Comparison of ENCODE assay signal across 8 cellular contexts in genomic region chr17:82292251-82293154, GRCh38. TPM values are rescaled to one million over a fixed set of nuclear protein-coding genes. Genes with fewer than 3 reads are reported as not detected.
DNase-seq lines count a peak whose midpoint lies in the region; ATAC-seq and TF ChIP-seq lines count a peak whose summit lies in the region.

No MANE protein-coding gene starts in this region.

- no peaks in the 10 kb centered on the region for H3K27me3 ChIP-seq in CD4-positive, CD25-positive, alpha-beta regulatory T cell (ENCODE audit: control insufficient read depth, insufficient read depth, low read length)
- no peaks in the 10 kb centered on the region for H3K27me3 ChIP-seq in duodenal mucosa (ENCODE audit: control insufficient read depth in 1 of 2, insufficient read depth in 2 of 2, low read length in 2 of 2)
- no peaks in the 10 kb centered on the region for H3K27me3 ChIP-seq in right lobe of liver

- H3K9me3 ChIP-seq in CD4-positive, CD25-positive, alpha-beta regulatory T cell (ENCODE audit: control insufficient read depth in 2 of 2, low read length in 2 of 2), result no peaks in the 10 kb centered on the region
- no peaks in the 10 kb centered on the region for H3K9me3 ChIP-seq in duodenal mucosa (ENCODE audit: control insufficient read depth in 1 of 2, low read length in 2 of 2)
- no peaks in the 10 kb centered on the region for H3K9me3 ChIP-seq in right lobe of liver

- peak overlapping the region; percentile 76 to 90 for H3K9ac ChIP-seq in duodenal mucosa (ENCODE audit: low read depth in 1 of 2, low read length in 2 of 2)

- H3K36me3 Mint-ChIP-seq in CD4-positive, CD25-positive, alpha-beta regulatory T cell, result no peaks in the 10 kb centered on the region

- H3K9me3 Mint-ChIP-seq in CD4-positive, CD25-positive, alpha-beta regulatory T cell, result no peaks in the 10 kb centered on the region

- ATAC-seq in CD4-positive, CD25-positive, alpha-beta regulatory T cell (ENCODE audit: low read depth in 2 of 2), result peak; percentile 97
- ATAC-seq in GM19438 (IDR thresholded peaks at IDR 0.05; ENCODE audit: low read depth, unreplicated experiment) (peak; percentile 93), HG03571 (IDR thresholded peaks at IDR 0.05; ENCODE audit: unreplicated experiment) (peak; percentile 87), right lobe of liver (peak; percentile 81 to 92 (median 91))

- H3K36me3 ChIP-seq in CD4-positive, CD25-positive, alpha-beta regulatory T cell (ENCODE audit: control insufficient read depth, insufficient read depth, low read length), result no peaks in the 10 kb centered on the region
- H3K36me3 ChIP-seq in duodenal mucosa (ENCODE audit: control insufficient read depth in 1 of 2, insufficient read depth in 2 of 2, low read length in 2 of 2) (no peaks in the 10 kb centered on the region), right lobe of liver (no peaks in the 10 kb centered on the region)

- DNase-seq in CD4-positive, CD25-positive, alpha-beta regulatory T cell, result peak; percentile 89 to 98 (median 93)
- DNase-seq in NCI-H774 (lab: John Stamatoyannopoulos, UW) (peak; percentile 100), right lobe of liver (peak; percentile 95 to 97 (median 97))
- DNase-seq in activated CD4-positive, alpha-beta T cell treated with anti-CD3 and anti-CD28 coated beads, Interleukin-2, amount 50 U/mL, for 48 hours, result peak; percentile 91 to 93
- peak; percentile 94 for DNase-seq in stimulated activated CD4-positive, alpha-beta T cell treated with anti-CD3 and anti-CD28 coated beads, Interleukin-4, amount 100 ng/mL, for 24 hours

- peak; percentile 98 for TF ChIP-seq POLR2A in right lobe of liver (IDR thresholded peaks at IDR 0.05)

- 5% methylated on average over 48 of the region's 86 CpGs for WGBS in right lobe of liver (ENCODE audit: insufficient coverage, low coverage, low lambda C conversion rate, missing lambda C conversion rate)

- intact Hi-C loops in right lobe of liver (cut with DNase I), result no loop called here

- H3K4me1 ChIP-seq in CD4-positive, CD25-positive, alpha-beta regulatory T cell (ENCODE audit: control insufficient read depth, insufficient read depth, low read length, poor library complexity, severe bottlenecking), result peaks cover 21% of the 10 kb centered on the region
- H3K4me1 ChIP-seq in duodenal mucosa (ENCODE audit: control insufficient read depth in 1 of 2, insufficient read depth in 2 of 2, low read length in 2 of 2) (peaks cover 55 to 63% of the 10 kb centered on the region in 2 donors), right lobe of liver (peaks cover 0 to 29% (median 7%) of the 10 kb centered on the region in 4 donors)

- H3K4me1 Mint-ChIP-seq in CD4-positive, CD25-positive, alpha-beta regulatory T cell, result peaks cover 10 to 38% (median 17%) of the 10 kb centered on the region in 4 donors

- H3K4me3 ChIP-seq in CD4-positive, CD25-positive, alpha-beta regulatory T cell (ENCODE audit: low read depth, low read length), result peak overlapping the region; percentile 59
- H3K4me3 ChIP-seq in duodenal mucosa (ENCODE audit: low read depth in 1 of 2, low read length in 2 of 2) (peak overlapping the region; percentile 81 to 84), right lobe of liver (peak overlapping the region; percentile 92 to 99 (median 96))

- peak overlapping the region; percentile 97 for H3K27ac ChIP-seq in CD4-positive, CD25-positive, alpha-beta regulatory T cell (ENCODE audit: insufficient read depth, low read length, poor library complexity, severe bottlenecking)
- H3K27ac ChIP-seq in duodenal mucosa (ENCODE audit: low read depth, low read length) (peak overlapping the region; percentile 98), right lobe of liver (peak overlapping the region; percentile 86 to 93 (median 92))

- no peak for TF ChIP-seq CTCF in right lobe of liver (IDR thresholded peaks at IDR 0.05)

- H3K4me3 Mint-ChIP-seq in CD4-positive, CD25-positive, alpha-beta regulatory T cell, result peak overlapping the region; percentile 90 to 96 (median 92)

- H3K27me3 Mint-ChIP-seq in CD4-positive, CD25-positive, alpha-beta regulatory T cell, result no peaks in the 10 kb centered on the region

- peak overlapping the region; percentile 74 to 94 (median 74) for H3K27ac Mint-ChIP-seq in CD4-positive, CD25-positive, alpha-beta regulatory T cell

RNA-seq across cellular contexts. Expression of gene CSNK1D, which starts 19.0 kb away (rescaled TPM):
- 333 TPM for total RNA-seq in CD4-positive, CD25-positive, alpha-beta regulatory T cell
- polyA plus RNA-seq in CD4-positive, CD25-positive, alpha-beta regulatory T cell, result 10 to 100 TPM; 41.2 to 50.3 (median 48.6) TPM
- 10 to 100 TPM; 32.7 to 73.0 (median 45.9) TPM for total RNA-seq in right lobe of liver

RNA-seq across cellular contexts. Expression of gene CD7, which starts 24.9 kb away (rescaled TPM):
- 140 TPM for total RNA-seq in CD4-positive, CD25-positive, alpha-beta regulatory T cell
- 10 to 100 TPM; 56.3 to 76.9 (median 68.3) TPM for polyA plus RNA-seq in CD4-positive, CD25-positive, alpha-beta regulatory T cell
- total RNA-seq in right lobe of liver, result 1 to 10 TPM in 4 of 6 experiments, under 1 TPM in 2; 0.31 to 3.2 (median 1.3) TPM

RNA-seq across cellular contexts. Expression of gene SECTM1, which starts 41.1 kb away (rescaled TPM):
- total RNA-seq in CD4-positive, CD25-positive, alpha-beta regulatory T cell, result 0.52 TPM
- polyA plus RNA-seq in CD4-positive, CD25-positive, alpha-beta regulatory T cell, result under 1 TPM; 0.38 to 0.91 (median 0.51) TPM
- 1 to 10 TPM; 3.9 to 7.4 (median 5.8) TPM for total RNA-seq in right lobe of liver

Comparison
In these comparisons a context has a peak if more than half of its experiments do, and no peak if none do; other contexts are left out.
1. Peak in every context shown above with its lines: DNase-seq, ATAC-seq, H3K4me3 ChIP-seq and H3K27ac ChIP-seq.
2. RNA of gene CD7, which starts 24.9 kb away (total RNA-seq): 140 TPM in CD4-positive, CD25-positive, alpha-beta regulatory T cell (single experiment); 0.31 to 3.2 TPM in right lobe of liver; every median in the first group is over 10 times any median in the second.